In the genomic region with DNA sequence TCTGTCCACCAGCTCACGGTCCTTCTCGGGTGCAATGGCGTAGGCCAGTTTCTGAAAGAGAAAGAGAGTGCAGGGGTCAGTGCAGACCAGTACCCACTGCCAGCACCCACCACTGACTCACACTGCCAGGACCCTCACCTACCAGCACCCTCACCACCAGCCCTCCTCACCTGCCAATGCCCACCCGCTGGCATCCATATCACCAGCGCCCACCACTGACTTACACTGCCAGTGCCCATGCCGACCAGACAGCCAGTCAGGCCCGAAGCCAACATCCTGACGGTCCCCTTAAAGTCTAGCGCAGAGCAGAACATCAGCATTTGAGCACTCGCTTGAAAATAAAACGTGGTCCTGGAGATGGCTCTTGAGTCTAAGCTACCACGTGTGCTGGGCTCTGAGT, we compare ENCODE assay signal across 1 cellular context.
TF ChIP-seq lines count a peak whose summit lies in the region.

No MANE protein-coding gene starts in this region.

TF ChIP-seq in H1, 55 proteins besides CTCF, POLR2A, EP300 and RAD21:
- TF ChIP-seq SUZ12 (IDR thresholded peaks at IDR 0.05; ENCODE audit: low read length) = no peak
